1 cellular context compared by ENCODE assay signal in genomic region chr19:32580353-32580900, GRCh38.
TF ChIP-seq lines count a peak whose summit lies in the region.

No MANE protein-coding gene starts in this region.

TF ChIP-seq in IMR-90, 13 proteins besides CTCF, POLR2A, EP300 and RAD21 (continued from another document):
- TF ChIP-seq RCOR1 (IDR thresholded peaks at IDR 0.05; ENCODE audit: insufficient replicate concordance, low read length) (no peak), RFX5 (IDR thresholded peaks at IDR 0.05; ENCODE audit: low read depth, low read length) (no peak), MAZ (IDR thresholded peaks at IDR 0.05; ENCODE audit: borderline replicate concordance, low read depth, low read length) (no peak), MXI1 (IDR thresholded peaks at IDR 0.05; ENCODE audit: borderline replicate concordance, low read depth, low read length) (no peak), ELK1 (IDR thresholded peaks at IDR 0.05; ENCODE audit: borderline replicate concordance, low read depth, low read length) (no peak), FOS (IDR thresholded peaks at IDR 0.05; ENCODE audit: low read depth, low read length) (no peak)
TF ChIP-seq in IMR-90: peak in this region for 0.
